10 cellular contexts compared by ENCODE assay signal in the genomic region with DNA sequence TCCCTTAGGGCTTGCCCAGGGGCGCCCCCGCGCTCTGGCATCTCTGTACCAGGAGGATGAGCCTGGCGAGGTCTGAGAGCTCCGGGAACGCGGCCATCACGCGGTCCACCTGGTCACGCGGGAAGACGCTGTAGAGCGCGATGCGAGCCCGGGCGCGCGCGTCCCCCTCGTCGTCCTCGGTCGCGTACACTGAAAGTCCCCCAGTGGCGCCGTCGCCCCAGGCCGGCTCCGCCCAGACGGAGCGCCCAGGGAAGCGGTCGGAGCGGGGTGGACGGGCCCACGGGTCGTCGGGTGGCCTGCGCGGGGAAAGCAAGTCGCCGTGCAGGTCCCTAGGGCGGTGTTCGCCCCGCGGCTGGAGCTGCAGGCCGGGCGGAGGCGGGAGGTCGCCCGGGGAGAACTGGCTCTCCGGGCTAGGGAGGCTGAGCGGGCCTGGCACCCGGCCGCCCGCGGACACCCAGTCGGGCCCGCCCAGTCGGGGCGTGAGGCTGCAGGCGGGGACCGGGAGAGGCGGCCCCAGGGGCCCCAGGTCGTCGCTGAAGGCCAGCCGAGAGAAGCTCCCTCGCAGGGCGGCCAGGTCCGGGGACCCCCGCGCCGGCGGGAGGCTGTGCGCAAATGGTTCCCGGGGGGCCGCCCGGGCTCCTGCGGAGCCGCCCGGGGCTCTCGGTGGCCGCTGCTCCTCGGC. TPM values are rescaled to one million over a fixed set of nuclear protein-coding genes. Genes with fewer than 3 reads are reported as not detected.
DNase-seq lines count a peak whose midpoint lies in the region; ATAC-seq lines count a peak whose summit lies in the region.
"Had no signal": no experiment of that assay in that cellular context is flagged by ENCODE, and none has a peak within 500 bp of the region (broad histone marks: within the 10 kb centered on the region; RNA-seq: fewer than 3 reads in every experiment).

No MANE protein-coding gene starts in this region.

- 0 out of 2 replicates have a peak, but pooled peaks cover 3% of the 10 kb centered on the region for H3K4me1 ChIP-seq in HUES6 (ENCODE audit: control insufficient read depth, insufficient read depth, low read length)

- H3K27me3 Mint-ChIP-seq in central memory CD8-positive, alpha-beta T cell = no peaks in the 10 kb centered on the region

- H3K4me3 ChIP-seq in HUES6 (ENCODE audit: low read depth, low read length) = peak overlapping the region; percentile 70

- H3K36me3 ChIP-seq in HUES6 (ENCODE audit: control insufficient read depth, insufficient read depth, low read length) = no peaks in the 10 kb centered on the region

- ATAC-seq in central memory CD8-positive, alpha-beta T cell (replicated peaks; ENCODE audit: extremely low read depth, poor library complexity, severe bottlenecking) = no peak
- ATAC-seq in stimulated activated effector memory CD8-positive, alpha-beta T cell treated with anti-CD3 and anti-CD28 coated beads, Interleukin-12 subunit alpha, Interleukin-12 subunit beta, amount 100 ng/mL, for 72 hours = no peak
- ATAC-seq in GM19035 (IDR thresholded peaks at IDR 0.05; ENCODE audit: unreplicated experiment) (no peak), HG03045 (IDR thresholded peaks at IDR 0.05; ENCODE audit: unreplicated experiment) (no peak)

- no peak overlapping the region for H3K27ac Mint-ChIP-seq in central memory CD8-positive, alpha-beta T cell (ENCODE audit: low read depth)
- H3K27ac Mint-ChIP-seq in stimulated activated effector memory CD8-positive, alpha-beta T cell treated with anti-CD3 and anti-CD28 coated beads, Interleukin-12 subunit alpha, Interleukin-12 subunit beta, amount 100 ng/mL, for 72 hours = peak overlapping the region; percentile 61

- no peaks in the 10 kb centered on the region for H3K9me3 ChIP-seq in HUES6 (ENCODE audit: control insufficient read depth, insufficient read depth, low read depth, low read length)

- peaks cover 34% of the 10 kb centered on the region for H3K27me3 ChIP-seq in HUES6 (ENCODE audit: control insufficient read depth, insufficient read depth, low read length)

- H3K36me3 Mint-ChIP-seq in central memory CD8-positive, alpha-beta T cell (ENCODE audit: insufficient read depth) = peaks cover 13% of the 10 kb centered on the region
- peaks cover 97% of the 10 kb centered on the region for H3K36me3 Mint-ChIP-seq in stimulated activated effector memory CD8-positive, alpha-beta T cell treated with anti-CD3 and anti-CD28 coated beads, Interleukin-12 subunit alpha, Interleukin-12 subunit beta, amount 100 ng/mL, for 72 hours

- no peak for DNase-seq in central memory CD8-positive, alpha-beta T cell (ENCODE audit: low spot score in 2 of 2)
- DNase-seq in left kidney (ENCODE audit: low read depth, low spot score) (peak; percentile 78), GOT3 (lab: John Stamatoyannopoulos, UW) (no peak), SK-N-DZ (ENCODE audit: low spot score) (no peak)
- DNase-seq in stimulated activated effector memory CD8-positive, alpha-beta T cell treated with anti-CD3 and anti-CD28 coated beads, Interleukin-12 subunit alpha, Interleukin-12 subunit beta, amount 100 ng/mL, for 72 hours (ENCODE audit: low spot score in 2 of 2) = no peak
- DNase-seq: NCI-H446 treated with DMSO at 0.1 percent for 48 hours; stimulated activated CD4-positive, alpha-beta T cell treated with anti-CD3 and anti-CD28 coated beads, Interleukin-4, amount 100 ng/mL, for 4 hours had no signal

- peak overlapping the region; percentile 49 for H3K4me3 Mint-ChIP-seq in central memory CD8-positive, alpha-beta T cell
- no peak overlapping the region for H3K4me3 Mint-ChIP-seq in stimulated activated effector memory CD8-positive, alpha-beta T cell treated with anti-CD3 and anti-CD28 coated beads, Interleukin-12 subunit alpha, Interleukin-12 subunit beta, amount 100 ng/mL, for 72 hours

- H3K4me1 Mint-ChIP-seq in central memory CD8-positive, alpha-beta T cell = no peaks in the 10 kb centered on the region
- H3K4me1 Mint-ChIP-seq in stimulated activated effector memory CD8-positive, alpha-beta T cell treated with anti-CD3 and anti-CD28 coated beads, Interleukin-12 subunit alpha, Interleukin-12 subunit beta, amount 100 ng/mL, for 72 hours = peaks cover 15% of the 10 kb centered on the region

- H3K27ac ChIP-seq in HUES6 (ENCODE audit: low read depth, low read length) = no peak overlapping the region

- no peaks in the 10 kb centered on the region for H3K9me3 Mint-ChIP-seq in central memory CD8-positive, alpha-beta T cell
- no peaks in the 10 kb centered on the region for H3K9me3 Mint-ChIP-seq in stimulated activated effector memory CD8-positive, alpha-beta T cell treated with anti-CD3 and anti-CD28 coated beads, Interleukin-12 subunit alpha, Interleukin-12 subunit beta, amount 100 ng/mL, for 72 hours

- peak overlapping the region; percentile 50 for H3K9ac ChIP-seq in HUES6 (ENCODE audit: low read length)

RNA-seq across cellular contexts. Expression of a gene that starts 34.0 kb away (rescaled TPM):
- polyA plus RNA-seq in SK-N-DZ (2014; cell fraction: cytosol; rRNA removed) = not detected in 2 replicates
- polyA plus RNA-seq in SK-N-DZ (2014; cell fraction: nucleus; rRNA removed) = 0.08 TPM in 1 of 2 replicates, not detected in the other

RNA-seq across cellular contexts. Expression of a gene that starts 50.8 kb away (rescaled TPM):
- polyA plus RNA-seq in SK-N-DZ (2014; cell fraction: cytosol; rRNA removed) = not detected in 2 replicates
- 0.35 TPM in 1 of 2 replicates, not detected in the other for polyA plus RNA-seq in SK-N-DZ (2014; cell fraction: nucleus; rRNA removed)
